Comparison of ENCODE assay signal across 10 cellular contexts in the genomic region with DNA sequence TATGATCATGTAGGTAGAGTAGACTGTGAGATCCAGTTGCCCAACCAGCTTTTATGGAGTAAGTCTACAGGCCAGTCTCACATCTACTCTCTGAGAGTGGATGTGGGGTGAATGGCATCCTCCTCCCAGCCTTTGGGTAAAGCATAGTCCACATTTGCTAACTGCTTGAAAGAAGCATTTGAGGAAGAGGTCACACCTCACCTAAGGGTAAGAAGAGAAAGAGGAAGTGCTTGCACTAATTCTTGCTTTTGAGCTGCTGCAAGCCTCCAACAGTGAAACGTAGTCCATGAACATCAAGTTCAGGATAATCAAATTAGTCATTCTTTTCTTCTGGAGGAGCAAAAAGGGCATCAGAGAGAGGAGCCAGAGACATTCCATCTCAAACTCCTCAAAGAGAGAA.
DNase-seq lines count a peak whose midpoint lies in the region; ATAC-seq, FAIRE-seq and TF ChIP-seq lines count a peak whose summit lies in the region.
"Had no signal": no experiment of that assay in that cellular context is flagged by ENCODE, and none has a peak within 500 bp of the region (broad histone marks: within the 10 kb centered on the region; RNA-seq: fewer than 3 reads in every experiment).

No MANE protein-coding gene starts in this region.

- peak; percentile 54 for ATAC-seq in GM19397 (IDR thresholded peaks at IDR 0.05; ENCODE audit: unreplicated experiment)
- peak; percentile 76 for ATAC-seq in HG03342 (IDR thresholded peaks at IDR 0.05; ENCODE audit: unreplicated experiment)
- no peak for ATAC-seq in HG03460 (IDR thresholded peaks at IDR 0.05; ENCODE audit: unreplicated experiment)
- ATAC-seq: left ventricle myocardium superior, WTC11 had no signal

- no peak for TF ChIP-seq CTCF in RWPE1 (conservative IDR thresholded peaks at IDR 0.05; ENCODE audit: low read depth)

- peak; percentile 59 for FAIRE-seq in GM12891 (lab: Jason Lieb, UNC)

- CTCF ChIA-PET in RWPE1 (lab: Yijun Ruan, JAX), result interaction anchor here (0.6 kb wide), 1 partner anchor 39 kb away, joined by 3 read pairs; no protein-coding TSS in a partner anchor

- TF ChIP-seq POLR2A in GM12891 (IDR thresholded peaks at IDR 0.05; ENCODE audit: low read depth, low read length), result no peak

- DNase-seq in GM12891 (ENCODE audit: insufficient read length, low spot score), result no peak
- peak; percentile 88 for DNase-seq in SKM-1 (lab: John Stamatoyannopoulos, UW; ENCODE audit: unreplicated experiment)
- DNase-seq in RWPE1 (ENCODE audit: low spot score), result no peak
- DNase-seq in NCI-H2196 treated with DMSO at 0.1 percent for 48 hours (lab: John Stamatoyannopoulos, UW; ENCODE audit: unreplicated experiment), result no peak
- no peak for DNase-seq in NCI-H526 (lab: John Stamatoyannopoulos, UW)
- DNase-seq: left ventricle myocardium superior had no signal

- POLR2A ChIA-PET in RWPE1 (lab: Yijun Ruan, JAX; ENCODE audit: low non-redundant PET), result no interaction called here

- H3K27ac ChIP-seq in RWPE1, result no peak overlapping the region

TF ChIP-seq in GM12891, 5 proteins besides CTCF, POLR2A, EP300 and RAD21:
- TF ChIP-seq SPI1 (IDR thresholded peaks at IDR 0.05; ENCODE audit: low read depth, low read length) (peak; percentile 98), POLR2AphosphoS5 (IDR thresholded peaks at IDR 0.05; ENCODE audit: low read depth, low read length) (no peak)
